In genomic region chr10:30345611-30346010, GRCh38 we compare ENCODE assay signal across 1 cellular context.
TF ChIP-seq lines count a peak whose summit lies in the region.

No MANE protein-coding gene starts in this region.

TF ChIP-seq in K562, 482 proteins besides CTCF, POLR2A, EP300 and RAD21 (continued from another document):
- no peak for TF ChIP-seq STAG1 (CRISPR knock-in tag; IDR thresholded peaks at IDR 0.05; ENCODE audit: borderline replicate concordance)
- TF ChIP-seq NEUROD1 (IDR thresholded peaks at IDR 0.05; ENCODE audit: borderline replicate concordance, low read depth, low read length, partially characterized antibody): no peak
